ENCODE assay signal across 30 cellular contexts in genomic region chr6:142744836-142745235, GRCh38.
DNase-seq lines count a peak whose midpoint lies in the region; ATAC-seq and TF ChIP-seq lines count a peak whose summit lies in the region.
"Had no signal": no experiment of that assay in that cellular context is flagged by ENCODE, and none has a peak within 500 bp of the region (broad histone marks: within the 10 kb centered on the region; RNA-seq: fewer than 3 reads in every experiment).

No MANE protein-coding gene starts in this region.

- no peak overlapping the region for H3K4me3 Mint-ChIP-seq in endodermal cell
- H3K4me3 Mint-ChIP-seq: activated naive CD4-positive, alpha-beta T cell treated with anti-CD3 and anti-CD28 coated beads, Interleukin-2, amount 50 U/mL, for 24 hours; stimulated activated effector memory CD8-positive, alpha-beta T cell treated with anti-CD3 and anti-CD28 coated beads, Interleukin-12 subunit alpha, Interleukin-12 subunit beta, amount 100 ng/mL, for 72 hours; WTC11 had no signal

- intact Hi-C loops in sigmoid colon (cut with DNase I) = no loop called here

- H3K9me3 ChIP-seq in endodermal cell (ENCODE audit: control insufficient read depth, low read length) (no peaks in the 10 kb centered on the region), sigmoid colon (no peaks in the 10 kb centered on the region)
- H3K9me3 ChIP-seq: A549, BLaER1, esophagus squamous epithelium, upper lobe of left lung had no signal

- TF ChIP-seq CTCF in choroid plexus epithelial cell (conservative IDR thresholded peaks at IDR 0.05; ENCODE audit: low read depth, low read length) (no peak), endodermal cell (conservative IDR thresholded peaks at IDR 0.05) (no peak), sigmoid colon (IDR thresholded peaks at IDR 0.05) (no peak)

- H3K9me3 Mint-ChIP-seq in endodermal cell = no peaks in the 10 kb centered on the region
- H3K9me3 Mint-ChIP-seq: activated naive CD4-positive, alpha-beta T cell treated with anti-CD3 and anti-CD28 coated beads, Interleukin-2, amount 50 U/mL, for 24 hours; stimulated activated effector memory CD8-positive, alpha-beta T cell treated with anti-CD3 and anti-CD28 coated beads, Interleukin-12 subunit alpha, Interleukin-12 subunit beta, amount 100 ng/mL, for 72 hours had no signal

- H3K4me3 ChIP-seq in choroid plexus epithelial cell (ENCODE audit: low read depth, low read length) (no peak overlapping the region), endodermal cell (ENCODE audit: low read length) (no peak overlapping the region), sigmoid colon (no peak overlapping the region)
- H3K4me3 ChIP-seq: A549, BLaER1, esophagus squamous epithelium, GM12878, upper lobe of left lung had no signal

- DNase-seq in EH (ENCODE audit: low read depth) = peak; percentile 46
- peak; percentile 68 for DNase-seq in M059J (ENCODE audit: low read depth)
- DNase-seq in choroid plexus epithelial cell (ENCODE audit: low read depth) = peak; percentile 66
- peak; percentile 52 for DNase-seq in myocyte (ENCODE audit: low read depth)
- no peak for DNase-seq in endodermal cell
- DNase-seq in sigmoid colon = no peak
- DNase-seq: activated CD4-positive, alpha-beta T cell treated with anti-CD3 and anti-CD28 coated beads, Interleukin-2, amount 50 U/mL, for 1 hour; COR-L47; DMS79; effector CD8-positive, alpha-beta T cell; esophagus squamous epithelium; glutamatergic neuron; kidney glomerular epithelial cell; NCI-H1092 treated with DMSO at 0.1 percent for 48 hours; NCI-H2029 treated with DMSO at 0.1 percent for 48 hours; NCI-H345; NCI-H82; nucleus accumbens; Right ventricle myocardium superior; substantia nigra; upper lobe of left lung had no signal

- H3K27ac ChIP-seq in endodermal cell (ENCODE audit: low read depth, low read length) (no peak overlapping the region), sigmoid colon (no peak overlapping the region)
- H3K27ac ChIP-seq: A549, BLaER1, esophagus squamous epithelium, upper lobe of left lung had no signal

- H3K27me3 Mint-ChIP-seq in endodermal cell (ENCODE audit: insufficient read depth) = no peaks in the 10 kb centered on the region
- H3K27me3 Mint-ChIP-seq: activated naive CD4-positive, alpha-beta T cell treated with anti-CD3 and anti-CD28 coated beads, Interleukin-2, amount 50 U/mL, for 24 hours had no signal

- ATAC-seq in GM21528 (IDR thresholded peaks at IDR 0.05; ENCODE audit: low FRiP score, unreplicated experiment) (no peak), GM18517 (IDR thresholded peaks at IDR 0.05; ENCODE audit: unreplicated experiment) (no peak)
- ATAC-seq: A549; GM12878; HepG2; stimulated activated effector memory CD8-positive, alpha-beta T cell treated with anti-CD3 and anti-CD28 coated beads, Interleukin-12 subunit alpha, Interleukin-12 subunit beta, amount 100 ng/mL, for 72 hours; WTC11 had no signal

- H3K36me3 Mint-ChIP-seq in endodermal cell (ENCODE audit: low read depth) = no peaks in the 10 kb centered on the region
- H3K36me3 Mint-ChIP-seq: activated naive CD4-positive, alpha-beta T cell treated with anti-CD3 and anti-CD28 coated beads, Interleukin-2, amount 50 U/mL, for 24 hours; stimulated activated effector memory CD8-positive, alpha-beta T cell treated with anti-CD3 and anti-CD28 coated beads, Interleukin-12 subunit alpha, Interleukin-12 subunit beta, amount 100 ng/mL, for 72 hours; WTC11 had no signal

- H3K4me1 ChIP-seq in endodermal cell (ENCODE audit: control insufficient read depth, insufficient read depth, low read length) (no peaks in the 10 kb centered on the region), sigmoid colon (no peaks in the 10 kb centered on the region)
- H3K4me1 ChIP-seq: A549, upper lobe of left lung had no signal

- TF ChIP-seq EP300 in sigmoid colon (IDR thresholded peaks at IDR 0.05) = no peak

- WGBS in endodermal cell (ENCODE audit: insufficient coverage in 1 of 2, insufficient read length in 1 of 2), 2 experiments = 85% methylated on average over 2 of the region's 2 CpGs
- WGBS in sigmoid colon, 2 donors = 93 to 94% methylated on average over 2 of the region's 2 CpGs

- H3K36me3 ChIP-seq in endodermal cell (ENCODE audit: control insufficient read depth, insufficient read depth, low read length) = no peaks in the 10 kb centered on the region
- no peaks in the 10 kb centered on the region for H3K36me3 ChIP-seq in sigmoid colon
- H3K36me3 ChIP-seq: BLaER1, esophagus squamous epithelium, upper lobe of left lung had no signal

- no peak for TF ChIP-seq POLR2A in sigmoid colon (IDR thresholded peaks at IDR 0.05)

- H3K27ac Mint-ChIP-seq in endodermal cell = no peak overlapping the region
- H3K27ac Mint-ChIP-seq: activated naive CD4-positive, alpha-beta T cell treated with anti-CD3 and anti-CD28 coated beads, Interleukin-2, amount 50 U/mL, for 24 hours; stimulated activated effector memory CD8-positive, alpha-beta T cell treated with anti-CD3 and anti-CD28 coated beads, Interleukin-12 subunit alpha, Interleukin-12 subunit beta, amount 100 ng/mL, for 72 hours; WTC11 had no signal

- no peak overlapping the region for H3K9ac ChIP-seq in endodermal cell (ENCODE audit: extremely low read depth, low read length, poor library complexity, severe bottlenecking)
- H3K9ac ChIP-seq: BLaER1 had no signal

- no peaks in the 10 kb centered on the region for H3K4me1 Mint-ChIP-seq in endodermal cell

- no peaks in the 10 kb centered on the region for H3K27me3 ChIP-seq in endodermal cell (ENCODE audit: control insufficient read depth, insufficient read depth, low read length, poor library complexity, severe bottlenecking)
- H3K27me3 ChIP-seq in sigmoid colon = no peaks in the 10 kb centered on the region
- H3K27me3 ChIP-seq: BLaER1, esophagus squamous epithelium, upper lobe of left lung had no signal

Comparison
In these comparisons a context has a peak if more than half of its experiments do, and no peak if none do; other contexts are left out.
1. DNase-seq: peak in EH (single experiment), M059J (single experiment), choroid plexus epithelial cell (single experiment) and myocyte (single experiment); none in endodermal cell (single experiment) and sigmoid colon (single experiment).